Comparison of ENCODE assay signal across 18 cellular contexts in the genomic region with DNA sequence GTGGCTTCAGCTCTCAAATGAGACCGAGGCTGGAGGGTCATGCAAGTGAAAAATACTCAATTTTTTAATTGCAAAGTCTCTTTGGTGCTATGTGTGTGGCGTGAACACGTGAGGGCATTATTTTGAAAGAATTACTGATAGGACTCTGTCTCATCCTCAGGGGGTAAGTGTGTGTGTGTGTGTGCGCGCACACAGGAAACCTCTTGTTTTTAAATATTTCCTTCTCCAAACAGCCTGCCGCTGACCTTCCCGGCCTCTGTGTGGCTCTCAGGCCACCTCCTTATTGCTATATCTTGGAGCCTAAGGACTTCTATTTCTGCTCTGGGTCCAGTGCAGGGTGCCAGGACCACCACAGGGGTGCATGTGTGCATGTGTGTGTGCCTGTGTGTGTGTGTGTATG.
A peak's percentile ranks its signal among the peaks of the same experiment; 100 is the strongest.
DNase-seq lines count a peak whose midpoint lies in the region; ATAC-seq and TF ChIP-seq lines count a peak whose summit lies in the region.
"Had no signal": no experiment of that assay in that cellular context is flagged by ENCODE, and none has a peak within 500 bp of the region (broad histone marks: within the 10 kb centered on the region; RNA-seq: fewer than 3 reads in every experiment).

No MANE protein-coding gene starts in this region.

- H3K9ac ChIP-seq in BLaER1 treated with 17β-estradiol and CSF1 and Interleukin-3, amounts not matched to agents 10 nM and 100 nM = peak overlapping the region in 5 of 11 experiments; percentile 12 to 56 (median 20); a peak in 6 of 22 replicates

- peak overlapping the region in 2 of 10 experiments; percentile 1 to 37; a peak in 1 of 20 replicates for H3K4me3 ChIP-seq in BLaER1 treated with 17β-estradiol and CSF1 and Interleukin-3, amounts not matched to agents 10 nM and 100 nM
- H3K4me3 ChIP-seq in GM23338 = no peak overlapping the region
- H3K4me3 ChIP-seq: breast epithelium, tibial artery had no signal

- H3K4me2 ChIP-seq in BLaER1 treated with 17β-estradiol and CSF1 and Interleukin-3, amounts not matched to agents 10 nM and 100 nM = peak overlapping the region; percentile 76 to 92 (median 83)
- no peak overlapping the region for H3K4me2 ChIP-seq in GM23338

- no peaks in the 10 kb centered on the region for H3K9me3 ChIP-seq in BLaER1 treated with 17β-estradiol and CSF1 and Interleukin-3, amounts not matched to agents 10 nM and 100 nM (replicated peaks in 1 of 11)
- H3K9me3 ChIP-seq: breast epithelium, tibial artery had no signal

- H3K4me1 ChIP-seq in BLaER1 treated with 17β-estradiol and CSF1 and Interleukin-3, amounts not matched to agents 10 nM and 100 nM = peaks cover 92 to 100% (median 99%) of the 10 kb centered on the region in 10 experiments
- peaks cover 17% of the 10 kb centered on the region for H3K4me1 ChIP-seq in GM23338 (ENCODE audit: insufficient read depth)

- H3K4me3 Mint-ChIP-seq in GM23338 (no peak overlapping the region), activated B cell treated with CpG ODN at 0.5 μM for 24 hours (peak overlapping the region; percentile 2)
- H3K4me3 Mint-ChIP-seq: activated CD4-positive, alpha-beta memory T cell treated with anti-CD3 and anti-CD28 coated beads, Interleukin-2, amount 10 ng/mL, durations not matched to agents 7 days and 5 days had no signal

- no peak overlapping the region for H2AFZ ChIP-seq in GM23338

- ATAC-seq in GM23338 (no peak), activated B cell treated with CpG ODN at 0.5 μM for 24 hours (ENCODE audit: low read depth) (no peak), HG02798 (IDR thresholded peaks at IDR 0.05; ENCODE audit: poor library complexity, unreplicated experiment) (no peak)

- H3K4me1 Mint-ChIP-seq in GM23338 (peaks cover 55% of the 10 kb centered on the region), activated B cell treated with CpG ODN at 0.5 μM for 24 hours (peaks cover 61% of the 10 kb centered on the region)

- H3K9me2 ChIP-seq in GM23338 (ENCODE audit: insufficient read depth) = no peaks in the 10 kb centered on the region

- H3K36me3 ChIP-seq in BLaER1 treated with 17β-estradiol and CSF1 and Interleukin-3, amounts not matched to agents 10 nM and 100 nM = peaks cover 0 to 28% (median 6%) of the 10 kb centered on the region in 11 experiments; a peak in 8 of 22 replicates
- no peaks in the 10 kb centered on the region for H3K36me3 ChIP-seq in GM23338 (ENCODE audit: insufficient read depth)
- H3K36me3 ChIP-seq: breast epithelium, tibial artery had no signal

- H3K27ac ChIP-seq in BLaER1 treated with 17β-estradiol and CSF1 and Interleukin-3, amounts not matched to agents 10 nM and 100 nM = peak overlapping the region in 4 of 11 experiments; percentile 4 to 33 (median 9); a peak in 4 of 22 replicates
- peak overlapping the region; percentile 55; the same call in 1 of the 2 replicates for H3K27ac ChIP-seq in GM23338 (ENCODE audit: low read depth)
- H3K27ac ChIP-seq: breast epithelium, C4-2B, tibial artery had no signal

- peaks cover 13% of the 10 kb centered on the region for H3K27me3 Mint-ChIP-seq in GM23338 (ENCODE audit: insufficient read depth, low read depth, poor library complexity)
- H3K27me3 Mint-ChIP-seq in activated B cell treated with CpG ODN at 0.5 μM for 24 hours = no peaks in the 10 kb centered on the region
- H3K27me3 Mint-ChIP-seq: activated CD4-positive, alpha-beta memory T cell treated with anti-CD3 and anti-CD28 coated beads, Interleukin-2, amount 10 ng/mL, durations not matched to agents 7 days and 5 days had no signal

- POLR2A ChIA-PET in activated B cell treated with CpG ODN at 0.5 μM for 24 hours (lab: Charles Lee) = interaction anchor here (0.6 kb wide), 1 partner anchor 53 kb away, joined by 6 read pairs; no protein-coding TSS in a partner anchor

- intact Hi-C loops in activated B cell treated with CpG ODN at 0.5 μM for 24 hours (cut with micrococcal nuclease) = no loop called here

- no peaks in the 10 kb centered on the region for H3K27me3 ChIP-seq in BLaER1 treated with 17β-estradiol and CSF1 and Interleukin-3, amounts not matched to agents 10 nM and 100 nM
- no peaks in the 10 kb centered on the region for H3K27me3 ChIP-seq in GM23338 (ENCODE audit: insufficient read depth)
- H3K27me3 ChIP-seq: breast epithelium, tibial artery had no signal

- no peak for TF ChIP-seq CTCF in GM23338 (conservative IDR thresholded peaks at IDR 0.05; ENCODE audit: low read depth in 2 of 2)
- no peak for TF ChIP-seq CTCF in activated B cell treated with CpG ODN at 0.5 μM for 24 hours (IDR thresholded peaks at IDR 0.05)

- no peaks in the 10 kb centered on the region for H3K9me3 Mint-ChIP-seq in GM23338
- no peaks in the 10 kb centered on the region for H3K9me3 Mint-ChIP-seq in activated B cell treated with CpG ODN at 0.5 μM for 24 hours
- H3K9me3 Mint-ChIP-seq: activated CD4-positive, alpha-beta memory T cell treated with anti-CD3 and anti-CD28 coated beads, Interleukin-2, amount 10 ng/mL, durations not matched to agents 7 days and 5 days had no signal

- H3K36me3 Mint-ChIP-seq in GM23338 (ENCODE audit: low read depth) (no peaks in the 10 kb centered on the region), activated B cell treated with CpG ODN at 0.5 μM for 24 hours (ENCODE audit: low read depth) (peaks cover 2% of the 10 kb centered on the region)

- CTCF ChIA-PET in activated B cell treated with CpG ODN at 0.5 μM for 24 hours (lab: Charles Lee) = no interaction called here

- H3K27ac Mint-ChIP-seq in GM23338 (no peak overlapping the region; the same call in 1 of the 2 replicates), activated B cell treated with CpG ODN at 0.5 μM for 24 hours (no peak overlapping the region)
- H3K27ac Mint-ChIP-seq: activated CD4-positive, alpha-beta memory T cell treated with anti-CD3 and anti-CD28 coated beads, Interleukin-2, amount 10 ng/mL, durations not matched to agents 7 days and 5 days had no signal

- 0 out of 2 replicates have a peak, but pooled peaks cover 3% of the 10 kb centered on the region for H3F3A ChIP-seq in GM23338 (replicated peaks; ENCODE audit: low read depth)

- H4K20me1 ChIP-seq in BLaER1 treated with 17β-estradiol and CSF1 and Interleukin-3, amounts not matched to agents 10 nM and 100 nM = peaks cover 100% of the 10 kb centered on the region in 11 experiments
- H4K20me1 ChIP-seq in GM23338 (replicated peaks; ENCODE audit: insufficient read depth) = peaks cover 61% of the 10 kb centered on the region

- peaks cover 98% of the 10 kb centered on the region for H3K79me2 ChIP-seq in GM23338 (replicated peaks; ENCODE audit: insufficient read depth)

- DNase-seq in GM23338 (ENCODE audit: low spot score) (no peak), activated B cell treated with CpG ODN at 0.5 μM for 24 hours (no peak), lung microvascular endothelial cell (ENCODE audit: low read depth in 2 of 2) (peak; percentile 58 to 72), DMS79 (lab: John Stamatoyannopoulos, UW) (no peak), NCI-H1417 (lab: John Stamatoyannopoulos, UW) (no peak), activated T-cell treated with anti-CD3 and anti-CD28 coated beads for 4 hours (no peak)
- DNase-seq: activated CD4-positive, alpha-beta memory T cell treated with anti-CD3 and anti-CD28 coated beads, Interleukin-2, amount 10 ng/mL, durations not matched to agents 7 days and 5 days; activated naive CD4-positive, alpha-beta T cell treated with Interleukin-2 at 50 U/mL for 16 hours; effector CD4-positive, alpha-beta T cell; NCI-H2081 treated with DMSO at 0.1 percent for 48 hours; NCI-H774; SHP77 treated with DMSO at 0.1 percent for 48 hours; T-helper 9 cell; tibial artery had no signal

TF ChIP-seq in GM23338, 12 proteins besides CTCF, POLR2A, EP300 and RAD21 (continues in another document):
- no peak for TF ChIP-seq NANOG (IDR thresholded peaks at IDR 0.05; ENCODE audit: borderline replicate concordance)
- TF ChIP-seq, protein P1, sequence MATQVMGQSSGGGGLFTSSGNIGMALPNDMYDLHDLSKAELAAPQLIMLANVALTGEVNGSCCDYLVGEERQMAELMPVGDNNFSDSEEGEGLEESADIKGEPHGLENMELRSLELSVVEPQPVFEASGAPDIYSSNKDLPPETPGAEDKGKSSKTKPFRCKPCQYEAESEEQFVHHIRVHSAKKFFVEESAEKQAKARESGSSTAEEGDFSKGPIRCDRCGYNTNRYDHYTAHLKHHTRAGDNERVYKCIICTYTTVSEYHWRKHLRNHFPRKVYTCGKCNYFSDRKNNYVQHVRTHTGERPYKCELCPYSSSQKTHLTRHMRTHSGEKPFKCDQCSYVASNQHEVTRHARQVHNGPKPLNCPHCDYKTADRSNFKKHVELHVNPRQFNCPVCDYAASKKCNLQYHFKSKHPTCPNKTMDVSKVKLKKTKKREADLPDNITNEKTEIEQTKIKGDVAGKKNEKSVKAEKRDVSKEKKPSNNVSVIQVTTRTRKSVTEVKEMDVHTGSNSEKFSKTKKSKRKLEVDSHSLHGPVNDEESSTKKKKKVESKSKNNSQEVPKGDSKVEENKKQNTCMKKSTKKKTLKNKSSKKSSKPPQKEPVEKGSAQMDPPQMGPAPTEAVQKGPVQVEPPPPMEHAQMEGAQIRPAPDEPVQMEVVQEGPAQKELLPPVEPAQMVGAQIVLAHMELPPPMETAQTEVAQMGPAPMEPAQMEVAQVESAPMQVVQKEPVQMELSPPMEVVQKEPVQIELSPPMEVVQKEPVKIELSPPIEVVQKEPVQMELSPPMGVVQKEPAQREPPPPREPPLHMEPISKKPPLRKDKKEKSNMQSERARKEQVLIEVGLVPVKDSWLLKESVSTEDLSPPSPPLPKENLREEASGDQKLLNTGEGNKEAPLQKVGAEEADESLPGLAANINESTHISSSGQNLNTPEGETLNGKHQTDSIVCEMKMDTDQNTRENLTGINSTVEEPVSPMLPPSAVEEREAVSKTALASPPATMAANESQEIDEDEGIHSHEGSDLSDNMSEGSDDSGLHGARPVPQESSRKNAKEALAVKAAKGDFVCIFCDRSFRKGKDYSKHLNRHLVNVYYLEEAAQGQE (IDR thresholded peaks at IDR 0.05; ENCODE audit: unreplicated experiment) = no peak
- no peak for TF ChIP-seq JUNB (IDR thresholded peaks at IDR 0.05; ENCODE audit: unreplicated experiment)
- TF ChIP-seq EZH2 (IDR thresholded peaks at IDR 0.05; ENCODE audit: low read depth, unreplicated experiment) = no peak
- TF ChIP-seq CREB1 (CRISPR knock-in tag; IDR thresholded peaks at IDR 0.05; ENCODE audit: low read depth) = no peak
- TF ChIP-seq STAT1 (IDR thresholded peaks at IDR 0.05; ENCODE audit: unreplicated experiment) = no peak
- no peak for TF ChIP-seq POLR2AphosphoS5 (IDR thresholded peaks at IDR 0.05; ENCODE audit: low read depth)
- TF ChIP-seq EZH2phosphoT487 (IDR thresholded peaks at IDR 0.05; ENCODE audit: unreplicated experiment) = no peak

Comparison
In these comparisons a context has a peak if more than half of its experiments do, and no peak if none do; other contexts are left out.
1. DNase-seq: peak in lung microvascular endothelial cell (2 of 2); none in GM23338 (single experiment), activated B cell treated with CpG ODN at 0.5 μM for 24 hours (single experiment), DMS79 (single experiment), NCI-H1417 (0 of 3) and activated T-cell treated with anti-CD3 and anti-CD28 coated beads for 4 hours (single experiment).